9 cellular contexts compared by ENCODE assay signal in the genomic region with DNA sequence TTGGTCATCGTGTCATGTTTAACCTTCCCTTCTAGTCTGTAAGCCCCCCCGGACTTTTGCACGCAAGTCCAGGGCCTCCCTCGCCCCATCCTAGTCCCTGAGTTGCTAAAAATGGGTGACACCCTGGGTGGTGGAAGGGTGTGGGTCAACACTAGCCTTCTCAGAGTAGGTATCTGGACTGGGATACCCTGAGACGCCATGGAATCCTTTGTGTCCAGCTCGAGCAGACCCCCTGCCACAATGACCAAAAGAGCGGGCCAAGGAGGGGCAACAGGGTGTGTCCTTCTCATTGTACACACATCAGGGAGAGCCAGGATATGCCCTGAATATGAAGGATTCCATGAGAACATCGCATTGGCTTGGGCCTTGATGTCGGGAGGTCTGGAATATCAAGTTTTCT.
"Had no signal": no experiment of that assay in that cellular context is flagged by ENCODE, and none has a peak within 500 bp of the region (broad histone marks: within the 10 kb centered on the region; RNA-seq: fewer than 3 reads in every experiment).

No MANE protein-coding gene starts in this region.

- H3K4me3 ChIP-seq: GM23248, HAP-1, K562 had no signal

- DNase-seq: GM23248, GOT3, H7, HFFc6, IMR-90, KG1 had no signal

- H3K36me3 ChIP-seq: HAP-1 had no signal

- H3K9ac ChIP-seq: GM23248 had no signal

- H2AFZ ChIP-seq: GM23248 had no signal

- H3K9me3 ChIP-seq: HAP-1 had no signal

- H3K27ac ChIP-seq: GM23248 had no signal

- H3K4me1 ChIP-seq: HAP-1 had no signal

- ATAC-seq: HCT116, K562 had no signal
